In the genomic region with DNA sequence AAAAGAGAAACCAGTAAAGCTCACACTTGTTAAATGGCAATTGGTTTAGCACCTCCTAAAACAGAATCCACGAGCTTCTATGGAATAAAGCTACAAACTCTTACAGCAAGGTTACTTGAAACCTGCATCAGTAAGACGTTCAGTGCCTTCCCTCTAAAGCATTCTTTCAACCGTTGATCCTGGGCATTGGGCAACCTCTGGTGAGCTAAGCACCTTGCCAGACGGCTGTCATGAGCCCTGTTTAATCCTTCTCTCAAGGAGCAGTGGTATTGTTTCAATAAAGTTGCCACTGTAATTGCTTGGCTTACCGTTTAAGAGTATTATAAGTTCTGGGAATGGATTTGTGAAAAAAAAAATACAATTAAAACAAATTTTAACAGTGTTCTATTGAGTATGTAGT, we compare ENCODE assay signal across 21 cellular contexts.
DNase-seq lines count a peak whose midpoint lies in the region; ATAC-seq, FAIRE-seq and TF ChIP-seq lines count a peak whose summit lies in the region.
"Had no signal": no experiment of that assay in that cellular context is flagged by ENCODE, and none has a peak within 500 bp of the region (broad histone marks: within the 10 kb centered on the region; RNA-seq: fewer than 3 reads in every experiment).

No MANE protein-coding gene starts in this region.

- H3K4me1 Mint-ChIP-seq in astrocyte (ENCODE audit: low read depth, unreplicated experiment): peaks cover 46% of the 10 kb centered on the region
- H3K4me1 Mint-ChIP-seq: B cell; CD4-positive, alpha-beta memory T cell had no signal

- ATAC-seq in left lung: peak; percentile 80
- no peak for ATAC-seq in GM21737 (IDR thresholded peaks at IDR 0.05; ENCODE audit: unreplicated experiment)
- ATAC-seq in PC-3: no peak

- H3K4me1 ChIP-seq in astrocyte (ENCODE audit: insufficient read depth, low read length) (peaks cover 22% of the 10 kb centered on the region), left lung (no peaks in the 10 kb centered on the region), testis (peaks cover 7% of the 10 kb centered on the region), colonic mucosa (no peaks in the 10 kb centered on the region), PC-3 (ENCODE audit: insufficient read depth, low read length) (no peaks in the 10 kb centered on the region)
- H3K4me1 ChIP-seq: SJSA1 had no signal

- no peak overlapping the region for H3K27ac Mint-ChIP-seq in astrocyte (ENCODE audit: unreplicated experiment)
- H3K27ac Mint-ChIP-seq: B cell; CD4-positive, alpha-beta memory T cell had no signal

- H3K4me3 Mint-ChIP-seq in astrocyte (ENCODE audit: unreplicated experiment): no peak overlapping the region
- H3K4me3 Mint-ChIP-seq: B cell; CD4-positive, alpha-beta memory T cell had no signal

- POLR2A ChIA-PET in PC-3 (lab: Charles Lee; ENCODE audit: unreplicated experiment): no interaction called here

- no peaks in the 10 kb centered on the region for H4K20me1 ChIP-seq in astrocyte (ENCODE audit: insufficient read depth, low read length)
- H4K20me1 ChIP-seq in PC-3 (ENCODE audit: low read length): no peaks in the 10 kb centered on the region

- no peak for TF ChIP-seq POLR2A in testis (IDR thresholded peaks at IDR 0.05)

- peaks cover 12% of the 10 kb centered on the region for H3K36me3 ChIP-seq in astrocyte (ENCODE audit: insufficient read depth, low read length)
- H3K36me3 ChIP-seq in left lung: no peaks in the 10 kb centered on the region
- H3K36me3 ChIP-seq in testis (ENCODE audit: low read depth, missing control alignments): no peaks in the 10 kb centered on the region
- H3K36me3 ChIP-seq in colonic mucosa: no peaks in the 10 kb centered on the region
- no peaks in the 10 kb centered on the region for H3K36me3 ChIP-seq in PC-3 (ENCODE audit: low read depth, low read length)
- H3K36me3 ChIP-seq: SJSA1 had no signal

- H3F3A ChIP-seq in PC-3 (ENCODE audit: low read length, unreplicated experiment): no peaks in the 10 kb centered on the region

- TF ChIP-seq CTCF in astrocyte (IDR thresholded peaks at IDR 0.05; ENCODE audit: insufficient read depth, low read depth, low read length) (no peak), left lung (IDR thresholded peaks at IDR 0.05) (no peak), testis (IDR thresholded peaks at IDR 0.05) (no peak), colonic mucosa (IDR thresholded peaks at IDR 0.05) (no peak), PC-3 (conservative IDR thresholded peaks at IDR 0.05; ENCODE audit: low read depth, low read length) (no peak)

- H3K9me3 ChIP-seq in astrocyte (ENCODE audit: insufficient read depth, low read depth, low read length) (no peaks in the 10 kb centered on the region), left lung (no peaks in the 10 kb centered on the region), testis (no peaks in the 10 kb centered on the region), colonic mucosa (no peaks in the 10 kb centered on the region), PC-3 (ENCODE audit: low read length) (no peaks in the 10 kb centered on the region)
- H3K9me3 ChIP-seq: SJSA1 had no signal

- H3K27me3 Mint-ChIP-seq in astrocyte (ENCODE audit: low read depth, unreplicated experiment): no peaks in the 10 kb centered on the region

- no peaks in the 10 kb centered on the region for H3K9me2 ChIP-seq in PC-3 (replicated peaks; ENCODE audit: low read length)

- no peaks in the 10 kb centered on the region for H3K79me2 ChIP-seq in astrocyte (ENCODE audit: insufficient read depth, low read length)
- no peaks in the 10 kb centered on the region for H3K79me2 ChIP-seq in PC-3 (ENCODE audit: low read length)

- no peak overlapping the region for H3K4me3 ChIP-seq in astrocyte (ENCODE audit: insufficient read depth, low read depth, low read length)
- no peak overlapping the region for H3K4me3 ChIP-seq in left lung
- no peak overlapping the region for H3K4me3 ChIP-seq in testis
- no peak overlapping the region for H3K4me3 ChIP-seq in colonic mucosa
- H3K4me3 ChIP-seq in PC-3 (ENCODE audit: low read length): no peak overlapping the region
- H3K4me3 ChIP-seq: SJSA1 had no signal

- H3K9me3 Mint-ChIP-seq in astrocyte (ENCODE audit: unreplicated experiment): no peaks in the 10 kb centered on the region
- H3K9me3 Mint-ChIP-seq: CD4-positive, alpha-beta memory T cell had no signal

- no peak for FAIRE-seq in astrocyte (lab: Jason Lieb, UNC)
- FAIRE-seq: GM12892, H1 had no signal

- DNase-seq in NCI-H82 (lab: John Stamatoyannopoulos, UW) (peak; percentile 78), astrocyte (ENCODE audit: low read depth) (no peak), left lung (no peak), testis (no peak), NCI-H146 (lab: John Stamatoyannopoulos, UW) (no peak), colonic mucosa (no peak), PC-3 (no peak)
- DNase-seq: CD4-positive, alpha-beta memory T cell; DND-41; GDM1; KG1; NCI-H1092; NCI-H187; NCI-H2171; NCI-H510A; RPMI8226 had no signal

- intact Hi-C loops in left lung (cut with DNase I) (no loop called here), testis (cut with DNase I; ENCODE audit: low total_unique reads) (no loop called here), colonic mucosa (cut with DNase I) (no loop called here), PC-3 (cut with micrococcal nuclease) (no loop called here)

- H3K4me2 ChIP-seq in astrocyte (ENCODE audit: low read length): no peak overlapping the region
- H3K4me2 ChIP-seq in PC-3 (ENCODE audit: low read length): no peak overlapping the region

- CTCF ChIA-PET in PC-3 (lab: Charles Lee): no interaction called here

- H3K9ac ChIP-seq in astrocyte (ENCODE audit: low read length) (no peak overlapping the region), colonic mucosa (ENCODE audit: low read depth in 2 of 2, low read length in 2 of 2) (no peak overlapping the region), PC-3 (ENCODE audit: low read length) (no peak overlapping the region)

- no peaks in the 10 kb centered on the region for H3K27me3 ChIP-seq in astrocyte (ENCODE audit: insufficient read depth, low read length)
- no peaks in the 10 kb centered on the region for H3K27me3 ChIP-seq in left lung
- no peaks in the 10 kb centered on the region for H3K27me3 ChIP-seq in testis
- no peaks in the 10 kb centered on the region for H3K27me3 ChIP-seq in colonic mucosa
- no peaks in the 10 kb centered on the region for H3K27me3 ChIP-seq in PC-3 (ENCODE audit: low read length)
- H3K27me3 ChIP-seq: SJSA1 had no signal

- H3K36me3 Mint-ChIP-seq in astrocyte (ENCODE audit: low read depth, unreplicated experiment): peaks cover 3% of the 10 kb centered on the region
- H3K36me3 Mint-ChIP-seq: CD4-positive, alpha-beta memory T cell had no signal

- no TSS peak for BruUV-seq in PC-3 (replicated peaks; lab: Mats Ljungman, UMichigan)

- H3K27ac ChIP-seq in astrocyte (ENCODE audit: low read depth, low read length) (peak overlapping the region; percentile 2), left lung (no peak overlapping the region), testis (peak overlapping the region; percentile 3 to 42), colonic mucosa (no peak overlapping the region), PC-3 (ENCODE audit: low read length) (no peak overlapping the region)
- H3K27ac ChIP-seq: SJSA1 had no signal

- no peak overlapping the region for H2AFZ ChIP-seq in astrocyte (ENCODE audit: low read depth, low read length)
- no peak overlapping the region for H2AFZ ChIP-seq in PC-3 (ENCODE audit: low read length)

- 64 to 73% methylated on average over 5 of the region's 5 CpGs for WGBS in testis, 2 donors

Comparison
In these comparisons a context has a peak if more than half of its experiments do, and no peak if none do; other contexts are left out.
1. H3K27ac ChIP-seq: peak in astrocyte (single experiment) and testis (2 of 2); none in left lung (0 of 2), colonic mucosa (single experiment) and PC-3 (single experiment).